Comparison of ENCODE assay signal across 10 cellular contexts in the genomic region with DNA sequence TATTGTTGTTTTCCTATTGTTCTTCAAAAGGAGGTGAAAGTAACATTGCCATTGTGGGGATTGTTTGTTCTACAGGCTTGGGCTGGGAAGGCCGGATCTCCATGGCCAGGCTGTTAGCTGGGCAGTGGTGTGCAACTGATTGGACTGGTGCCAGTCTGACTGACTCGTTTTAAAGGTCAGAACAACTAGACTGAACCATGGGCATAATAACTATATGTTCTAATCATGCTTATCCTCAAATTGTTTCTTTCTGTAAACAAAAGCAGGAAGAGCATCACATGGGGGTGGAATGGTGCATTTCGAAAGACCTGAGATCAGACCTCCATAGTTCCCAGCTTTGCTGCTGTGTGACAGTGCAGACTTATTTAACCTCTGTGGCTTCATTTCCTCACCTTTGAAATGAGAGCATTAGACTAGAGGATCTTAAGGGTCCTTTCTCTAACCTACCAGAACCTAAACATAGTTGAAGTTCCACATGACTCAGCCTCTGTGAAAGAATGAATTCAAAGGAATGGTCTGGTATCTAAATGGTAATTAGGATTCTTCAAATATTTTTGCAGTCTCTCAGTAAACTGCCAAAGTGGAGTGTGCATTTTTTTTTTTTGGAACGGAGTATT.
DNase-seq lines count a peak whose midpoint lies in the region; ATAC-seq, FAIRE-seq and TF ChIP-seq lines count a peak whose summit lies in the region.
"Had no signal": no experiment of that assay in that cellular context is flagged by ENCODE, and none has a peak within 500 bp of the region (broad histone marks: within the 10 kb centered on the region; RNA-seq: fewer than 3 reads in every experiment).

No MANE protein-coding gene starts in this region.

- DNase-seq in AG08395 (ENCODE audit: low spot score): peak; percentile 78
- DNase-seq in HS-5 (ENCODE audit: low read depth): peak; percentile 95
- peak; percentile 88 for DNase-seq in astrocyte of the spinal cord (ENCODE audit: low read depth, low spot score)
- peak; percentile 30 for DNase-seq in HepG2 (ENCODE audit: low spot score)
- DNase-seq in stimulated activated CD8-positive, alpha-beta memory T cell treated with anti-CD3 and anti-CD28 coated beads, Interleukin-4, amount 100 ng/mL, for 48 hours: no peak
- DNase-seq in HPDE6-E6E7 (ENCODE audit: extremely low spot score): no peak
- DNase-seq in SIG-M5 treated with dmso at 0.1 percent for 504 hours (lab: John Stamatoyannopoulos, UW; ENCODE audit: unreplicated experiment): no peak
- DNase-seq: NCI-H2171; stimulated activated CD4-positive, alpha-beta T cell treated with anti-CD3 and anti-CD28 coated beads, Interleukin-4, amount 100 ng/mL, for 1 hour had no signal

- H3K36me3 ChIP-seq in HepG2 (replicated peaks in 1 of 2; ENCODE audit: control insufficient read depth in 1 of 2, insufficient read depth in 2 of 2, low read length in 2 of 2): no peaks in the 10 kb centered on the region

- H3K9me3 ChIP-seq in HepG2 (ENCODE audit: low read length): no peaks in the 10 kb centered on the region

- no peak for TF ChIP-seq POLR2A in HepG2 (IDR thresholded peaks at IDR 0.05; ENCODE audit: insufficient read depth in 1 of 2, low read depth in 2 of 2, low read length in 2 of 2)

- 6% methylated on average over 3 of the region's 4 CpGs for WGBS in HepG2 (ENCODE audit: low lambda C conversion rate)

- H3K4me2 ChIP-seq in HepG2 (ENCODE audit: low read depth, low read length): no peak overlapping the region

- BruUV-seq in HepG2 (replicated peaks; lab: Mats Ljungman, UMichigan): no TSS peak

- TF ChIP-seq CTCF in astrocyte of the spinal cord (IDR thresholded peaks at IDR 0.05; ENCODE audit: low read depth, low read length): no peak
- TF ChIP-seq CTCF in HepG2 (CRISPR knock-in tag; IDR thresholded peaks at IDR 0.05): no peak

- intact Hi-C loops in HepG2 (cut with micrococcal nuclease; ENCODE audit: unreplicated experiment): no loop called here

- CTCF ChIA-PET in HepG2 (lab: Yijun Ruan, JAX; ENCODE audit: low intra/inter-chr PET ratio, low total read pairs): no interaction called here

- no peak for TF ChIP-seq RAD21 in HepG2 (CRISPR knock-in tag; IDR thresholded peaks at IDR 0.05)

- POLR2A ChIA-PET in HepG2 (lab: Yijun Ruan, JAX): no interaction called here

- H3K27ac ChIP-seq in HepG2 (ENCODE audit: extremely low read length, insufficient read depth, low read length): no peak overlapping the region

- peaks cover 0 to 7% of the 10 kb centered on the region in 2 experiments; a peak in 1 of 5 replicates for H3K27me3 ChIP-seq in HepG2 (ENCODE audit: control insufficient read depth in 1 of 2, insufficient read depth in 2 of 2, low read length in 2 of 2)

- H3K4me3 ChIP-seq in astrocyte of the spinal cord (ENCODE audit: low read depth, low read length) (no peak overlapping the region), HepG2 (replicated peaks in 1 of 3; ENCODE audit: insufficient read depth in 1 of 3, low read depth in 2 of 3, low read length in 3 of 3) (no peak overlapping the region)

- H2AFZ ChIP-seq in HepG2 (ENCODE audit: low read length): no peak overlapping the region

- no peak for TF ChIP-seq EP300 in HepG2 (IDR thresholded peaks at IDR 0.05; ENCODE audit: low read depth in 2 of 2, low read length in 2 of 2)
- no peak for TF ChIP-seq EP300 in HepG2 (CRISPR knock-in tag; IDR thresholded peaks at IDR 0.05; ENCODE audit: borderline replicate concordance)

- in situ Hi-C loops in astrocyte of the spinal cord (cut with HindIII; ENCODE audit: low sequenced_read_pairs) (no loop called here), HepG2 (cut with HindIII; ENCODE audit: extremely low pct_ligation_motif_present, low pct_unique_long_range_greater_than_20kb) (no loop called here)

- FAIRE-seq in HepG2 (lab: Jason Lieb, UNC): no peak

- ATAC-seq in HepG2 (peak; percentile 37; the same call in 1 of the 3 replicates), HG02623 (IDR thresholded peaks at IDR 0.05; ENCODE audit: unreplicated experiment) (no peak)

- no peaks in the 10 kb centered on the region for H3K79me2 ChIP-seq in HepG2 (ENCODE audit: insufficient read depth, low read length)

- no peaks in the 10 kb centered on the region for H4K20me1 ChIP-seq in HepG2 (ENCODE audit: insufficient read depth, low read length)

- no peak overlapping the region for H3K9ac ChIP-seq in HepG2 (ENCODE audit: insufficient read depth, low read depth, low read length)

- peaks cover 25% of the 10 kb centered on the region for H3K4me1 ChIP-seq in HepG2 (ENCODE audit: insufficient read depth, low read length)

TF ChIP-seq in HepG2, 621 proteins besides CTCF, POLR2A, EP300 and RAD21 (continues in another document):
- TF ChIP-seq THYN1 (CRISPR knock-in tag; IDR thresholded peaks at IDR 0.05; ENCODE audit: borderline replicate concordance, low read depth) (no peak), SIX1 (CRISPR knock-in tag; IDR thresholded peaks at IDR 0.05; ENCODE audit: borderline replicate concordance) (no peak), ZNF556 (CRISPR knock-in tag; IDR thresholded peaks at IDR 0.05; ENCODE audit: borderline replicate concordance) (no peak), ELF3 (CRISPR knock-in tag; IDR thresholded peaks at IDR 0.05) (no peak), XRCC5 (optimal IDR thresholded peaks at IDR 0.05; ENCODE audit: low read length) (no peak), SOX5 (CRISPR knock-in tag; IDR thresholded peaks at IDR 0.05; ENCODE audit: borderline replicate concordance) (peak; percentile 64; the same call in 1 of the 2 replicates), BRF2 (CRISPR knock-in tag; IDR thresholded peaks at IDR 0.05) (no peak), NRL (CRISPR knock-in tag; IDR thresholded peaks at IDR 0.05; ENCODE audit: borderline replicate concordance) (no peak), ZNF597 (CRISPR knock-in tag; IDR thresholded peaks at IDR 0.05) (no peak), ZNF225 (CRISPR knock-in tag; IDR thresholded peaks at IDR 0.05) (no peak), ZNF337 (CRISPR knock-in tag; IDR thresholded peaks at IDR 0.05; ENCODE audit: borderline replicate concordance, low read depth) (no peak), EED (CRISPR knock-in tag; IDR thresholded peaks at IDR 0.05) (no peak), KAT2B (IDR thresholded peaks at IDR 0.05; ENCODE audit: borderline replicate concordance, low read depth, low read length) (no peak), SOX13 (IDR thresholded peaks at IDR 0.05) (no peak), SOX13 (CRISPR knock-in tag; conservative IDR thresholded peaks at IDR 0.05 in 1 of 2, IDR thresholded peaks at IDR 0.05 in 1 of 2) (peak in 1 of 2 experiments; percentile 60; a peak in 2 of 4 replicates), MAFF (IDR thresholded peaks at IDR 0.05; ENCODE audit: low read depth, low read length) (no peak), FOXA1 (IDR thresholded peaks at IDR 0.05) (no peak), FOXA1 (CRISPR knock-in tag; IDR thresholded peaks at IDR 0.05) (no peak)
- TF ChIP-seq, protein P1, sequence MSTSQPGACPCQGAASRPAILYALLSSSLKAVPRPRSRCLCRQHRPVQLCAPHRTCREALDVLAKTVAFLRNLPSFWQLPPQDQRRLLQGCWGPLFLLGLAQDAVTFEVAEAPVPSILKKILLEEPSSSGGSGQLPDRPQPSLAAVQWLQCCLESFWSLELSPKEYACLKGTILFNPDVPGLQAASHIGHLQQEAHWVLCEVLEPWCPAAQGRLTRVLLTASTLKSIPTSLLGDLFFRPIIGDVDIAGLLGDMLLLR (CRISPR knock-in tag; IDR thresholded peaks at IDR 0.05): no peak
- TF ChIP-seq, protein P2, sequence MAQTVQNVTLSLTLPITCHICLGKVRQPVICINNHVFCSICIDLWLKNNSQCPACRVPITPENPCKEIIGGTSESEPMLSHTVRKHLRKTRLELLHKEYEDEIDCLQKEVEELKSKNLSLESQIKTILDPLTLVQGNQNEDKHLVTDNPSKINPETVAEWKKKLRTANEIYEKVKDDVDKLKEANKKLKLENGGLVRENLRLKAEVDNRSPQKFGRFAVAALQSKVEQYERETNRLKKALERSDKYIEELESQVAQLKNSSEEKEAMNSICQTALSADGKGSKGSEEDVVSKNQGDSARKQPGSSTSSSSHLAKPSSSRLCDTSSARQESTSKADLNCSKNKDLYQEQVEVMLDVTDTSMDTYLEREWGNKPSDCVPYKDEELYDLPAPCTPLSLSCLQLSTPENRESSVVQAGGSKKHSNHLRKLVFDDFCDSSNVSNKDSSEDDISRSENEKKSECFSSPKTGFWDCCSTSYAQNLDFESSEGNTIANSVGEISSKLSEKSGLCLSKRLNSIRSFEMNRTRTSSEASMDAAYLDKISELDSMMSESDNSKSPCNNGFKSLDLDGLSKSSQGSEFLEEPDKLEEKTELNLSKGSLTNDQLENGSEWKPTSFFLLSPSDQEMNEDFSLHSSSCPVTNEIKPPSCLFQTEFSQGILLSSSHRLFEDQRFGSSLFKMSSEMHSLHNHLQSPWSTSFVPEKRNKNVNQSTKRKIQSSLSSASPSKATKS (CRISPR knock-in tag; IDR thresholded peaks at IDR 0.05): no peak

Comparison
In these comparisons a context has a peak if more than half of its experiments do, and no peak if none do; other contexts are left out.
1. DNase-seq: peak in AG08395 (single experiment), HS-5 (single experiment), astrocyte of the spinal cord (single experiment) and HepG2 (single experiment); none in stimulated activated CD8-positive, alpha-beta memory T cell treated with anti-CD3 and anti-CD28 coated beads, Interleukin-4, amount 100 ng/mL, for 48 hours (single experiment), HPDE6-E6E7 (single experiment) and SIG-M5 treated with dmso at 0.1 percent for 504 hours (single experiment).